ENCODE assay signal across 10 cellular contexts in genomic region chr5:150065346-150065745, GRCh38.
DNase-seq lines count a peak whose midpoint lies in the region; ATAC-seq and TF ChIP-seq lines count a peak whose summit lies in the region.
"Had no signal": no experiment of that assay in that cellular context is flagged by ENCODE, and none has a peak within 500 bp of the region (broad histone marks: within the 10 kb centered on the region; RNA-seq: fewer than 3 reads in every experiment).

No MANE protein-coding gene starts in this region.

- no peaks in the 10 kb centered on the region for H3K9me3 ChIP-seq in HEK293 (ENCODE audit: control insufficient read depth, insufficient read depth, low read depth, low read length)

- POLR2A ChIA-PET in HEK293 (lab: Yijun Ruan, JAX) = interaction anchor here (0.7 to 1.1 kb wide), 2 partner anchors 56 to 65 kb away, joined by 3 read pairs; partner anchors contain the start of genes HMGXB3 and TIGD6

- no peak for TF ChIP-seq CTCF in HEK293 (tag by site-specific recombination; IDR thresholded peaks at IDR 0.05)
- no peak for TF ChIP-seq CTCF in astrocyte of the spinal cord (IDR thresholded peaks at IDR 0.05; ENCODE audit: low read depth, low read length)

- no peaks in the 10 kb centered on the region for H3K4me1 ChIP-seq in HEK293 (ENCODE audit: control insufficient read depth, insufficient read depth, low read length)

- CTCF ChIA-PET in HEK293 (lab: Yijun Ruan, JAX) = interaction anchor here (0.6 to 2.0 kb wide), 2 partner anchors 16 to 213 kb away, joined by 3 to 6 read pairs; no protein-coding TSS in a partner anchor

- ATAC-seq in GM21367 (IDR thresholded peaks at IDR 0.05; ENCODE audit: unreplicated experiment) = no peak

- H3K4me3 ChIP-seq in HEK293 (ENCODE audit: low read depth, low read length) = no peak overlapping the region
- no peak overlapping the region for H3K4me3 ChIP-seq in astrocyte of the spinal cord (ENCODE audit: low read depth, low read length)

- DNase-seq in astrocyte of the spinal cord (ENCODE audit: low read depth, low spot score) (peak; percentile 73), iris pigment epithelial cell (ENCODE audit: low read depth) (peak; percentile 78), substantia nigra (lab: John Stamatoyannopoulos, UW) (peak in 10 of 49 donors; percentile 18 to 62 (median 34)), GDM1 (lab: John Stamatoyannopoulos, UW) (no peak), NCI-H1436 treated with DMSO at 0.1 percent for 48 hours (lab: John Stamatoyannopoulos, UW) (no peak)
- DNase-seq in stimulated activated CD4-positive, alpha-beta T cell treated with anti-CD3 and anti-CD28 coated beads, Interleukin-15, amount 100 ng/mL, for 24 hours = no peak
- DNase-seq: DMS53, T-helper 2 cell had no signal

- no peak overlapping the region for H3K27ac ChIP-seq in HEK293 (ENCODE audit: extremely low read depth, low read depth, low read length)
- H3K27ac ChIP-seq in substantia nigra (ENCODE audit: low read depth, low read length, poor library complexity, severe bottlenecking) = peak overlapping the region; percentile 28

- H3K36me3 ChIP-seq in HEK293 (ENCODE audit: control insufficient read depth in 2 of 2, insufficient read depth in 1 of 2, low read length in 2 of 2) = no peaks in the 10 kb centered on the region

- in situ Hi-C loops in astrocyte of the spinal cord (cut with HindIII; ENCODE audit: low sequenced_read_pairs) = no loop called here

TF ChIP-seq in HEK293, 187 proteins besides CTCF, POLR2A, EP300 and RAD21:
- TF ChIP-seq SCRT2 (tag by site-specific recombination; IDR thresholded peaks at IDR 0.05) (no peak), ZIC2 (tag by site-specific recombination; IDR thresholded peaks at IDR 0.05) (peak; percentile 23; the same call in 1 of the 2 replicates)

Comparison
In these comparisons a context has a peak if more than half of its experiments do, and no peak if none do; other contexts are left out.
1. DNase-seq: peak in astrocyte of the spinal cord (single experiment) and iris pigment epithelial cell (single experiment); none in GDM1 (single experiment), stimulated activated CD4-positive, alpha-beta T cell treated with anti-CD3 and anti-CD28 coated beads, Interleukin-15, amount 100 ng/mL, for 24 hours (single experiment) and NCI-H1436 treated with DMSO at 0.1 percent for 48 hours (single experiment).